In genomic region chr9:129666575-129666974, GRCh38 we compare ENCODE assay signal across 16 cellular contexts. TPM values are rescaled to one million over a fixed set of nuclear protein-coding genes. Genes with fewer than 3 reads are reported as not detected.
DNase-seq lines count a peak whose midpoint lies in the region; ATAC-seq and TF ChIP-seq lines count a peak whose summit lies in the region.
"Had no signal": no experiment of that assay in that cellular context is flagged by ENCODE, and none has a peak within 500 bp of the region (broad histone marks: within the 10 kb centered on the region; RNA-seq: fewer than 3 reads in every experiment).

No MANE protein-coding gene starts in this region.

- H3K4me1 Mint-ChIP-seq in osteocyte (ENCODE audit: unreplicated experiment) (peaks cover 36% of the 10 kb centered on the region), Calu3 (ENCODE audit: low read depth, unreplicated experiment) (no peaks in the 10 kb centered on the region)

- H3K4me3 ChIP-seq in ACC112 (ENCODE audit: low read depth, low read length) (peak overlapping the region; percentile 89), HUES48 (ENCODE audit: low read depth, low read length) (peak overlapping the region; percentile 61; the same call in 1 of the 2 replicates), esophagus squamous epithelium (peak overlapping the region; percentile 17 to 64 (median 44))
- H3K4me3 ChIP-seq: BLaER1 treated with 17β-estradiol and CSF1 and Interleukin-3, amounts not matched to agents 10 nM and 100 nM; upper lobe of right lung had no signal

- H3K36me3 Mint-ChIP-seq in osteocyte (ENCODE audit: unreplicated experiment) = no peaks in the 10 kb centered on the region
- no peaks in the 10 kb centered on the region for H3K36me3 Mint-ChIP-seq in Calu3 (ENCODE audit: insufficient read depth, unreplicated experiment)
- H3K36me3 Mint-ChIP-seq: naive thymus-derived CD8-positive, alpha-beta T cell had no signal

- 48% methylated on average over 7 of the region's 13 CpGs; no CpG with 5 or more reads in 1 of the 2 donors for WGBS in esophagus squamous epithelium, 2 donors

- CTCF ChIA-PET in Calu3 (lab: Charles Lee) = no interaction called here

- peak overlapping the region; percentile 29 for H3K4me3 Mint-ChIP-seq in osteocyte (ENCODE audit: unreplicated experiment)
- H3K4me3 Mint-ChIP-seq in Calu3 (ENCODE audit: low read depth, unreplicated experiment) = no peak overlapping the region

- ATAC-seq in HG02571 (IDR thresholded peaks at IDR 0.05; ENCODE audit: unreplicated experiment) = no peak
- no peak for ATAC-seq in HG03457 (IDR thresholded peaks at IDR 0.05; ENCODE audit: unreplicated experiment)
- ATAC-seq in GM18867 (IDR thresholded peaks at IDR 0.05; ENCODE audit: unreplicated experiment) = no peak

- no peak overlapping the region for H2AFZ ChIP-seq in ACC112 (ENCODE audit: low read length, unreplicated experiment)

- no peak overlapping the region for H3K9ac ChIP-seq in HUES48 (ENCODE audit: low read depth, low read length)
- H3K9ac ChIP-seq: BLaER1 treated with 17β-estradiol and CSF1 and Interleukin-3, amounts not matched to agents 10 nM and 100 nM had no signal

- DNase-seq in esophagus squamous epithelium (lab: John Stamatoyannopoulos, UW) = no peak
- DNase-seq in osteocyte (ENCODE audit: extremely low spot score, unreplicated experiment) = no peak
- DNase-seq in Calu3 = no peak
- DNase-seq: DND-41; kidney; naive thymus-derived CD8-positive, alpha-beta T cell; NCI-H187; small intestine; upper lobe of right lung had no signal

- no peak for TF ChIP-seq CTCF in esophagus squamous epithelium (IDR thresholded peaks at IDR 0.05)
- TF ChIP-seq CTCF in osteocyte (IDR thresholded peaks at IDR 0.05) = no peak
- no peak for TF ChIP-seq CTCF in Calu3 (IDR thresholded peaks at IDR 0.05; ENCODE audit: unreplicated experiment)

- peaks cover 32% of the 10 kb centered on the region for H3K79me2 ChIP-seq in ACC112 (ENCODE audit: control insufficient read depth, insufficient read depth, low read length, unreplicated experiment)

- no peaks in the 10 kb centered on the region for H3K9me3 Mint-ChIP-seq in osteocyte (ENCODE audit: unreplicated experiment)
- no peaks in the 10 kb centered on the region for H3K9me3 Mint-ChIP-seq in Calu3 (ENCODE audit: low read depth, unreplicated experiment)
- H3K9me3 Mint-ChIP-seq: naive thymus-derived CD8-positive, alpha-beta T cell had no signal

- H3K9me3 ChIP-seq in HUES48 (ENCODE audit: control insufficient read depth, insufficient read depth, low read length) (no peaks in the 10 kb centered on the region), esophagus squamous epithelium (no peaks in the 10 kb centered on the region)
- H3K9me3 ChIP-seq: BLaER1 treated with 17β-estradiol and CSF1 and Interleukin-3, amounts not matched to agents 10 nM and 100 nM; SJSA1; upper lobe of right lung had no signal

- no peak for TF ChIP-seq POLR2A in esophagus squamous epithelium (IDR thresholded peaks at IDR 0.05)

- BruUV-seq in Calu3 (replicated peaks; lab: Mats Ljungman, UMichigan) = no TSS peak

- peaks cover 17% of the 10 kb centered on the region for H3K4me1 ChIP-seq in ACC112 (ENCODE audit: control insufficient read depth, insufficient read depth, low read length, unreplicated experiment)
- peaks cover 7% of the 10 kb centered on the region; the same call in 1 of the 2 replicates for H3K4me1 ChIP-seq in HUES48 (ENCODE audit: control insufficient read depth, insufficient read depth, low read length)
- peaks cover 14 to 46% (median 14%) of the 10 kb centered on the region in 3 donors for H3K4me1 ChIP-seq in esophagus squamous epithelium

- no peaks in the 10 kb centered on the region for H3K27me3 Mint-ChIP-seq in osteocyte (ENCODE audit: unreplicated experiment)
- H3K27me3 Mint-ChIP-seq in Calu3 (ENCODE audit: unreplicated experiment) = peaks cover 24% of the 10 kb centered on the region

- H3K27ac Mint-ChIP-seq in osteocyte (ENCODE audit: unreplicated experiment) (no peak overlapping the region), Calu3 (ENCODE audit: unreplicated experiment) (no peak overlapping the region)
- H3K27ac Mint-ChIP-seq: naive thymus-derived CD8-positive, alpha-beta T cell had no signal

- no peaks in the 10 kb centered on the region for H3K36me3 ChIP-seq in ACC112 (ENCODE audit: insufficient read depth, low read length)
- H3K36me3 ChIP-seq in HUES48 (ENCODE audit: control insufficient read depth, insufficient read depth, low read length) = no peaks in the 10 kb centered on the region
- H3K36me3 ChIP-seq in esophagus squamous epithelium = no peaks in the 10 kb centered on the region
- H3K36me3 ChIP-seq: BLaER1 treated with 17β-estradiol and CSF1 and Interleukin-3, amounts not matched to agents 10 nM and 100 nM; SJSA1; upper lobe of right lung had no signal

- intact Hi-C loops in esophagus squamous epithelium (cut with DNase I) = no loop called here
- intact Hi-C loops in Calu3 (cut with micrococcal nuclease; ENCODE audit: unreplicated experiment) = no loop called here

- H3K27ac ChIP-seq in ACC112 (ENCODE audit: low read depth, low read length) (no peak overlapping the region), HUES48 (ENCODE audit: low read depth, low read length) (no peak overlapping the region), esophagus squamous epithelium (peak overlapping the region in 3 of 4 donors; percentile 53 to 62 (median 56))
- H3K27ac ChIP-seq: BLaER1 treated with 17β-estradiol and CSF1 and Interleukin-3, amounts not matched to agents 10 nM and 100 nM; SJSA1; upper lobe of right lung had no signal

- no peaks in the 10 kb centered on the region for H3K27me3 ChIP-seq in ACC112 (ENCODE audit: insufficient read depth, low read length)
- H3K27me3 ChIP-seq in HUES48 (ENCODE audit: control insufficient read depth, insufficient read depth, low read length) = peaks cover 21% of the 10 kb centered on the region
- peaks cover 0 to 68% (median 0%) of the 10 kb centered on the region in 4 donors for H3K27me3 ChIP-seq in esophagus squamous epithelium

RNA-seq across cellular contexts. Expression of gene PRRX2, which starts 1.1 kb away (rescaled TPM):
- total RNA-seq in esophagus squamous epithelium (1 to 10 TPM in 3 of 4 donors, under 1 TPM in 1; 0.82 to 3.8 (median 2.3) TPM), osteocyte (5.6 and 6.4 TPM in 2 replicates), Calu3 (2022) (not detected in 2 replicates)
- total RNA-seq: naive thymus-derived CD8-positive, alpha-beta T cell had no signal

RNA-seq across cellular contexts. Expression of gene ASB6, which starts 24.6 kb away (rescaled TPM):
- total RNA-seq in esophagus squamous epithelium = 10 to 100 TPM; 15.4 to 22.5 (median 17.6) TPM
- 18.1 and 19.1 TPM in 2 replicates for total RNA-seq in osteocyte
- 15.5 and 18.4 TPM in 2 replicates for total RNA-seq in Calu3 (2022)

RNA-seq across cellular contexts. Expression of gene NTMT1, which starts 40.6 kb away (rescaled TPM):
- total RNA-seq in esophagus squamous epithelium = 10 to 100 TPM; 14.0 to 17.6 (median 16.0) TPM
- 41.1 and 45.7 TPM in 2 replicates for total RNA-seq in osteocyte
- total RNA-seq in Calu3 (2022) = 34.7 and 36.1 TPM in 2 replicates

RNA-seq across cellular contexts. Expression of gene C9orf50, which starts 45.7 kb away (rescaled TPM):
- total RNA-seq in esophagus squamous epithelium = not detected
- total RNA-seq in osteocyte = not detected in 2 replicates
- not detected in 2 replicates for total RNA-seq in Calu3 (2022)
- total RNA-seq: naive thymus-derived CD8-positive, alpha-beta T cell; SJSA1; upper lobe of right lung had no signal

Comparison
In these comparisons a context has a peak if more than half of its experiments do, and no peak if none do; other contexts are left out.
1. H3K27ac ChIP-seq: peak in esophagus squamous epithelium (3 of 4); none in ACC112 (single experiment) and HUES48 (single experiment).
2. Peak in every context shown above with its lines, with median percentiles within 50 percentile points of each other: H3K4me3 ChIP-seq.